ENCODE assay signal across 10 cellular contexts in the genomic region with DNA sequence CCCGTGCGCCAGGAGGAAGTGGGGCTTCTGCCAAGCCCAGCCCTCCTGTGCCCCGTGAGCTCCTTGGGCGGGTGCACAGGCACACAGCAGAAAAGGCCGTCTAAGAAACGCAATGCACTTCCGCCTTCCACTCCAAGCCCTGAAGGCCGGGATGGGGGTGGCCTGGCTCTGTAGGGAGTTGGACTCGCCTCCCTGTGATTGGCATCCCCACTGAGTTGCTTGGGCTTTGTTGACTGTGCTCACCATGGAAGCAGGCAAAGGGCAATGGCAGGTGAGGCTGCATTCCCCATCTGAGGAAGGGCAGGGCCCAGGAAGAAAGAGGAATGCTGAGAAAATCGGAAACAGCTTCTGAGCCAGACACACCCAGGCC.
DNase-seq lines count a peak whose midpoint lies in the region; ATAC-seq lines count a peak whose summit lies in the region.
"Had no signal": no experiment of that assay in that cellular context is flagged by ENCODE, and none has a peak within 500 bp of the region (broad histone marks: within the 10 kb centered on the region; RNA-seq: fewer than 3 reads in every experiment).

No MANE protein-coding gene starts in this region.

- H3K9me3 ChIP-seq in endocrine pancreas (ENCODE audit: control insufficient read depth, low read length): no peaks in the 10 kb centered on the region

- peak overlapping the region in 1 of 5 donors; percentile 67 for H3K4me3 Mint-ChIP-seq in immature natural killer cell

- peaks cover 26% of the 10 kb centered on the region for H3K4me1 ChIP-seq in endocrine pancreas (ENCODE audit: control insufficient read depth, insufficient read depth, low read length)
- no peaks in the 10 kb centered on the region for H3K4me1 ChIP-seq in rectal smooth muscle tissue (ENCODE audit: control insufficient read depth, insufficient read depth, low read length)

- H3K36me3 Mint-ChIP-seq in immature natural killer cell: peaks cover 0 to under 1% (median 0%) of the 10 kb centered on the region in 3 donors

- no peaks in the 10 kb centered on the region for H3K36me3 ChIP-seq in endocrine pancreas (ENCODE audit: control insufficient read depth, insufficient read depth, low read length)
- no peaks in the 10 kb centered on the region for H3K36me3 ChIP-seq in rectal smooth muscle tissue (ENCODE audit: control insufficient read depth, insufficient read depth, low read length)

- no peaks in the 10 kb centered on the region for H3K27me3 ChIP-seq in endocrine pancreas (ENCODE audit: control insufficient read depth, insufficient read depth, low read length)
- no peaks in the 10 kb centered on the region for H3K27me3 ChIP-seq in rectal smooth muscle tissue (ENCODE audit: control insufficient read depth, insufficient read depth, low read length)

- H3K27ac ChIP-seq in rectal smooth muscle tissue (ENCODE audit: low read depth, low read length): no peak overlapping the region

- H3K4me3 ChIP-seq in endocrine pancreas (ENCODE audit: control insufficient read depth, insufficient read depth, low read length): no peak overlapping the region
- peak overlapping the region; percentile 47 for H3K4me3 ChIP-seq in rectal smooth muscle tissue (ENCODE audit: low read length)

- H3K27ac Mint-ChIP-seq in immature natural killer cell: no peak overlapping the region

- H3K9me3 Mint-ChIP-seq in immature natural killer cell: peaks cover 0 to 3% (median 0%) of the 10 kb centered on the region in 6 donors

- H3K27me3 Mint-ChIP-seq in immature natural killer cell (ENCODE audit: low read depth in 3 of 3): peaks cover 0 to 7% (median 0%) of the 10 kb centered on the region in 3 donors

- peaks cover 0 to 15% of the 10 kb centered on the region in 2 donors for H3K4me1 Mint-ChIP-seq in immature natural killer cell

- DNase-seq in HT-29 (ENCODE audit: low spot score) (peak; percentile 89), NCI-H226 (peak; percentile 99), immature natural killer cell (no peak), medulla oblongata (ENCODE audit: extremely low spot score) (no peak), retina (no peak)
- DNase-seq: kidney glomerular epithelial cell; stimulated activated CD4-positive, alpha-beta T cell treated with anti-CD3 and anti-CD28 coated beads, Interleukin-4, amount 100 ng/mL, for 1 hour had no signal

- no peak for ATAC-seq in HG03045 (IDR thresholded peaks at IDR 0.05; ENCODE audit: unreplicated experiment)

- H3K9ac ChIP-seq in endocrine pancreas (ENCODE audit: control insufficient read depth, insufficient read depth, low read length): peak overlapping the region; percentile 36
- H3K9ac ChIP-seq in rectal smooth muscle tissue (ENCODE audit: low read length): no peak overlapping the region

Comparison
In these comparisons a context has a peak if more than half of its experiments do, and no peak if none do; other contexts are left out.
1. DNase-seq: peak in HT-29 (single experiment) and NCI-H226 (single experiment); none in immature natural killer cell (0 of 3), medulla oblongata (single experiment) and retina (single experiment).